In genomic region chr4:2061208-2062131, GRCh38 we compare ENCODE assay signal across 16 cellular contexts. TPM values are rescaled to one million over a fixed set of nuclear protein-coding genes. Genes with fewer than 3 reads are reported as not detected.
DNase-seq lines count a peak whose midpoint lies in the region; TF ChIP-seq lines count a peak whose summit lies in the region.
"Had no signal": no experiment of that assay in that cellular context is flagged by ENCODE, and none has a peak within 500 bp of the region (broad histone marks: within the 10 kb centered on the region; RNA-seq: fewer than 3 reads in every experiment).

No MANE protein-coding gene starts in this region.

- H3K27ac ChIP-seq in VCaP, result peak overlapping the region; percentile 80; the same call in 1 of the 2 replicates
- H3K27ac ChIP-seq: 22Rv1 had no signal

- no peak for TF ChIP-seq CTCF in VCaP (conservative IDR thresholded peaks at IDR 0.05)
- no peak for TF ChIP-seq CTCF in retinal pigment epithelial cell (conservative IDR thresholded peaks at IDR 0.05; ENCODE audit: low read depth, low read length)
- TF ChIP-seq CTCF in lower leg skin (IDR thresholded peaks at IDR 0.05), result no peak

- H3K9me3 ChIP-seq in iPS-18c (ENCODE audit: control insufficient read depth, insufficient read depth, low read length), result no peaks in the 10 kb centered on the region

- H3K4me3 ChIP-seq in iPS-18c (ENCODE audit: insufficient read depth, low read depth, low read length) (peak overlapping the region; percentile 46; the same call in 1 of the 2 replicates), retinal pigment epithelial cell (ENCODE audit: low read length) (peak overlapping the region; percentile 52), lower leg skin (ENCODE audit: low read depth, poor library complexity, severe bottlenecking) (no peak overlapping the region)

- intact Hi-C loops in lower leg skin (cut with DNase I; ENCODE audit: low total_unique reads), result loop anchor here (10.0 kb wide), 1 partner anchor 1553 kb away; no protein-coding TSS in a partner anchor

- TF ChIP-seq POLR2A in lower leg skin (IDR thresholded peaks at IDR 0.05), result no peak

- WGBS in lower leg skin, 2 donors, result 68 to 72% methylated on average over 20 to 38 of the region's 40 CpGs

- DNase-seq in DMS53 (lab: John Stamatoyannopoulos, UW) (peak; percentile 80), DMS53 treated with DMSO at 0.1 percent for 48 hours (lab: John Stamatoyannopoulos, UW; ENCODE audit: unreplicated experiment) (no peak), retinal pigment epithelial cell (ENCODE audit: low read depth) (no peak), lower leg skin (ENCODE audit: low spot score in 2 of 2) (no peak), RPMI8226 (no peak), dedifferentiated amniotic fluid mesenchymal stem cell (ENCODE audit: extremely low spot score) (no peak)
- DNase-seq: activated CD4-positive, alpha-beta T cell treated with anti-CD3 and anti-CD28 coated beads for 36 hours; activated T-cell treated with anti-CD3 and anti-CD28 coated beads, Interleukin-2, amount 50 U/mL, for 72 hours; effector CD4-positive, alpha-beta T cell; GOT3; NCI-H1436; NCI-H524 treated with DMSO at 0.1 percent for 48 hours; stimulated activated CD4-positive, alpha-beta T cell treated with anti-CD3 and anti-CD28 coated beads, Interleukin-2, amount 100 ng/mL, for 48 hours had no signal

RNA-seq across cellular contexts. Expression of gene NAT8L, which starts 2.3 kb away (rescaled TPM):
- 1 to 10 TPM in 2 of 4 donors, under 1 TPM in 2; 0.39 to 1.4 (median 0.97) TPM for total RNA-seq in lower leg skin

RNA-seq across cellular contexts. Expression of gene NELFA, which starts 52.7 kb away (rescaled TPM):
- 10 to 100 TPM; 29.3 to 45.3 (median 35.7) TPM for total RNA-seq in lower leg skin
